ENCODE assay signal across 1 cellular context in the genomic region with DNA sequence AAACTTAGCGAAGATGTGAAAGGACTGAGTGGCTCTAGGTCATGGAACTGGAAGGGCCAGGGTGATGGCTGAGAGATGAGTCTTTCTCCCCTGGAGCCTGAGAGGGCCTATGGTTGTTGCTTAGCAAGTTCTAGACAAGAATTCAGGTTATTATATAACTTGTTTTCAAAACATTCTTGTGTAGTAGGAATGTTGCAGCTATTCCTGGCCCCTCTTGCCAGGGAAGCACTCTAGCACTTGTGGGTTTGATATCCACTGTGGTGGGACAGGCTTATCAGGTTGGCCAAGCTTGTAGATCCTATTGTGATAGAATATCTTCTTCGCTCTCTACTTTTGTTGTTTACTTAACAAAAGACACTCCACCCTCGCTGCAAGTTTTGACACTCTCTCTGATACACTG.
A peak's percentile ranks its signal among the peaks of the same experiment; 100 is the strongest.
TF ChIP-seq lines count a peak whose summit lies in the region.

No MANE protein-coding gene starts in this region.

TF ChIP-seq in K562, 482 proteins besides CTCF, POLR2A, EP300 and RAD21 (continued from another document and continues in another):
- TF ChIP-seq, protein P1, sequence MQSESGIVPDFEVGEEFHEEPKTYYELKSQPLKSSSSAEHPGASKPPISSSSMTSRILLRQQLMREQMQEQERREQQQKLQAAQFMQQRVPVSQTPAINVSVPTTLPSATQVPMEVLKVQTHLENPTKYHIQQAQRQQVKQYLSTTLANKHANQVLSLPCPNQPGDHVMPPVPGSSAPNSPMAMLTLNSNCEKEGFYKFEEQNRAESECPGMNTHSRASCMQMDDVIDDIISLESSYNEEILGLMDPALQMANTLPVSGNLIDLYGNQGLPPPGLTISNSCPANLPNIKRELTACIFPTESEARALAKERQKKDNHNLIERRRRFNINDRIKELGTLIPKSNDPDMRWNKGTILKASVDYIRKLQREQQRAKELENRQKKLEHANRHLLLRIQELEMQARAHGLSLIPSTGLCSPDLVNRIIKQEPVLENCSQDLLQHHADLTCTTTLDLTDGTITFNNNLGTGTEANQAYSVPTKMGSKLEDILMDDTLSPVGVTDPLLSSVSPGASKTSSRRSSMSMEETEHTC (IDR thresholded peaks at IDR 0.05) = no peak
- TF ChIP-seq, protein P2, sequence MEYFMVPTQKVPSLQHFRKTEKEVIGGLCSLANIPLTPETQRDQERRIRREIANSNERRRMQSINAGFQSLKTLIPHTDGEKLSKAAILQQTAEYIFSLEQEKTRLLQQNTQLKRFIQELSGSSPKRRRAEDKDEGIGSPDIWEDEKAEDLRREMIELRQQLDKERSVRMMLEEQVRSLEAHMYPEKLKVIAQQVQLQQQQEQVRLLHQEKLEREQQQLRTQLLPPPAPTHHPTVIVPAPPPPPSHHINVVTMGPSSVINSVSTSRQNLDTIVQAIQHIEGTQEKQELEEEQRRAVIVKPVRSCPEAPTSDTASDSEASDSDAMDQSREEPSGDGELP (CRISPR knock-in tag; IDR thresholded peaks at IDR 0.05; ENCODE audit: borderline replicate concordance) = no peak
- TF ChIP-seq SIN3B (IDR thresholded peaks at IDR 0.05; ENCODE audit: low read depth) (no peak), HMGN3 (IDR thresholded peaks at IDR 0.05; ENCODE audit: borderline replicate concordance, extremely low read depth, insufficient read length, low read depth, low read length) (no peak), CC2D1A (IDR thresholded peaks at IDR 0.05) (no peak), TEAD4 (IDR thresholded peaks at IDR 0.05; ENCODE audit: low read length) (peak; percentile 44; the same call in 1 of the 2 replicates), TEAD4 (CRISPR knock-in tag; IDR thresholded peaks at IDR 0.05; ENCODE audit: borderline replicate concordance) (no peak), HDAC2 (IDR thresholded peaks at IDR 0.05) (no peak), JUN (IDR thresholded peaks at IDR 0.05; ENCODE audit: borderline replicate concordance, low read depth, low read length) (no peak), JUN (CRISPR knock-in tag; IDR thresholded peaks at IDR 0.05; ENCODE audit: borderline replicate concordance) (no peak), CBFA2T3 (IDR thresholded peaks at IDR 0.05) (peak; percentile 58), ZNF75A (CRISPR knock-in tag; IDR thresholded peaks at IDR 0.05) (no peak), SMARCA4 (IDR thresholded peaks at IDR 0.05) (peak; percentile 35; the same call in 1 of the 2 replicates), ETV5 (CRISPR knock-in tag; IDR thresholded peaks at IDR 0.05; ENCODE audit: low read depth) (no peak), SRSF1 (IDR thresholded peaks at IDR 0.05; ENCODE audit: low read depth, low read length) (no peak), PURB (CRISPR knock-in tag; IDR thresholded peaks at IDR 0.05; ENCODE audit: low read depth) (no peak), NCOA1 (IDR thresholded peaks at IDR 0.05; ENCODE audit: low read depth) (no peak), ZNF354B (CRISPR knock-in tag; IDR thresholded peaks at IDR 0.05) (no peak), ELF4 (CRISPR knock-in tag; IDR thresholded peaks at IDR 0.05) (no peak), ZNF121 (CRISPR knock-in tag; conservative IDR thresholded peaks at IDR 0.05) (no peak), POLR2B (IDR thresholded peaks at IDR 0.05; ENCODE audit: low read depth, partially characterized antibody) (no peak), MYNN (IDR thresholded peaks at IDR 0.05) (no peak), MYNN (CRISPR knock-in tag; IDR thresholded peaks at IDR 0.05) (no peak), ZNF583 (CRISPR knock-in tag; IDR thresholded peaks at IDR 0.05) (no peak), KDM4B (IDR thresholded peaks at IDR 0.05; ENCODE audit: borderline replicate concordance in 2 of 2, low read depth in 1 of 2) (no peak), CBX8 (IDR thresholded peaks at IDR 0.05; ENCODE audit: borderline replicate concordance, extremely low read depth, low read depth, low read length, poor library complexity, severe bottlenecking) (no peak), ZNF830 (CRISPR knock-in tag; IDR thresholded peaks at IDR 0.05) (no peak), EWSR1 (IDR thresholded peaks at IDR 0.05; ENCODE audit: borderline replicate concordance, low read depth, partially characterized antibody) (no peak), TAL1 (IDR thresholded peaks at IDR 0.05) (peak; percentile 49; the same call in 1 of the 2 replicates), ETV1 (tag; conservative IDR thresholded peaks at IDR 0.05; ENCODE audit: low read depth) (no peak), BRD4 (IDR thresholded peaks at IDR 0.05) (no peak), TSC22D4 (tag; IDR thresholded peaks at IDR 0.05) (no peak), ZNF140 (CRISPR knock-in tag; IDR thresholded peaks at IDR 0.05) (no peak)
- TF ChIP-seq, protein P3, sequence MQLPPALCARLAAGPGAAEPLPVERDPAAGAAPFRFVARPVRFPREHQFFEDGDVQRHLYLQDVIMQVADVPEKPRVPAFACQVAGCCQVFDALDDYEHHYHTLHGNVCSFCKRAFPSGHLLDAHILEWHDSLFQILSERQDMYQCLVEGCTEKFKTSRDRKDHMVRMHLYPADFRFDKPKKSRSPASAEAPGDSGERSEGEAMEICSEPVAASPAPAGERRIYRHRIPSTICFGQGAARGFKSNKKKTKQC (CRISPR knock-in tag; IDR thresholded peaks at IDR 0.05) = no peak
- TF ChIP-seq, protein P4, sequence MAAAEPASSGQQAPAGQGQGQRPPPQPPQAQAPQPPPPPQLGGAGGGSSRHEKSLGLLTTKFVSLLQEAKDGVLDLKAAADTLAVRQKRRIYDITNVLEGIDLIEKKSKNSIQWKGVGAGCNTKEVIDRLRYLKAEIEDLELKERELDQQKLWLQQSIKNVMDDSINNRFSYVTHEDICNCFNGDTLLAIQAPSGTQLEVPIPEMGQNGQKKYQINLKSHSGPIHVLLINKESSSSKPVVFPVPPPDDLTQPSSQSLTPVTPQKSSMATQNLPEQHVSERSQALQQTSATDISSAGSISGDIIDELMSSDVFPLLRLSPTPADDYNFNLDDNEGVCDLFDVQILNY (CRISPR knock-in tag; IDR thresholded peaks at IDR 0.05) = no peak
- TF ChIP-seq, protein P5, sequence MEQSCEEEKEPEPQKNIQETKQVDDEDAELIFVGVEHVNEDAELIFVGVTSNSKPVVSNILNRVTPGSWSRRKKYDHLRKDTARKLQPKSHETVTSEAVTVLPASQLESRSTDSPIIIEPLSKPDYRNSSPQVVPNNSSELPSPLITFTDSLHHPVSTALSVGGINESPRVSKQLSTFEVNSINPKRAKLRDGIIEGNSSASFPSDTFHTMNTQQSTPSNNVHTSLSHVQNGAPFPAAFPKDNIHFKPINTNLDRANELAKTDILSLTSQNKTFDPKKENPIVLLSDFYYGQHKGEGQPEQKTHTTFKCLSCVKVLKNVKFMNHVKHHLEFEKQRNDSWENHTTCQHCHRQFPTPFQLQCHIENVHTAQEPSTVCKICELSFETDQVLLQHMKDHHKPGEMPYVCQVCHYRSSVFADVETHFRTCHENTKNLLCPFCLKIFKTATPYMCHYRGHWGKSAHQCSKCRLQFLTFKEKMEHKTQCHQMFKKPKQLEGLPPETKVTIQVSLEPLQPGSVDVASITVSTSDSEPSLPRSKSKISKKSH (CRISPR knock-in tag; IDR thresholded peaks at IDR 0.05) = no peak
- TF ChIP-seq, protein P6, sequence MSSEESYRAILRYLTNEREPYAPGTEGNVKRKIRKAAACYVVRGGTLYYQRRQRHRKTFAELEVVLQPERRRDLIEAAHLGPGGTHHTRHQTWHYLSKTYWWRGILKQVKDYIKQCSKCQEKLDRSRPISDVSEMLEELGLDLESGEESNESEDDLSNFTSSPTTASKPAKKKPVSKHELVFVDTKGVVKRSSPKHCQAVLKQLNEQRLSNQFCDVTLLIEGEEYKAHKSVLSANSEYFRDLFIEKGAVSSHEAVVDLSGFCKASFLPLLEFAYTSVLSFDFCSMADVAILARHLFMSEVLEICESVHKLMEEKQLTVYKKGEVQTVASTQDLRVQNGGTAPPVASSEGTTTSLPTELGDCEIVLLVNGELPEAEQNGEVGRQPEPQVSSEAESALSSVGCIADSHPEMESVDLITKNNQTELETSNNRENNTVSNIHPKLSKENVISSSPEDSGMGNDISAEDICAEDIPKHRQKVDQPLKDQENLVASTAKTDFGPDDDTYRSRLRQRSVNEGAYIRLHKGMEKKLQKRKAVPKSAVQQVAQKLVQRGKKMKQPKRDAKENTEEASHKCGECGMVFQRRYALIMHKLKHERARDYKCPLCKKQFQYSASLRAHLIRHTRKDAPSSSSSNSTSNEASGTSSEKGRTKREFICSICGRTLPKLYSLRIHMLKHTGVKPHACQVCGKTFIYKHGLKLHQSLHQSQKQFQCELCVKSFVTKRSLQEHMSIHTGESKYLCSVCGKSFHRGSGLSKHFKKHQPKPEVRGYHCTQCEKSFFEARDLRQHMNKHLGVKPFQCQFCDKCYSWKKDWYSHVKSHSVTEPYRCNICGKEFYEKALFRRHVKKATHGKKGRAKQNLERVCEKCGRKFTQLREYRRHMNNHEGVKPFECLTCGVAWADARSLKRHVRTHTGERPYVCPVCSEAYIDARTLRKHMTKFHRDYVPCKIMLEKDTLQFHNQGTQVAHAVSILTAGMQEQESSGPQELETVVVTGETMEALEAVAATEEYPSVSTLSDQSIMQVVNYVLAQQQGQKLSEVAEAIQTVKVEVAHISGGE (CRISPR knock-in tag; IDR thresholded peaks at IDR 0.05) = no peak
- TF ChIP-seq, protein P7, sequence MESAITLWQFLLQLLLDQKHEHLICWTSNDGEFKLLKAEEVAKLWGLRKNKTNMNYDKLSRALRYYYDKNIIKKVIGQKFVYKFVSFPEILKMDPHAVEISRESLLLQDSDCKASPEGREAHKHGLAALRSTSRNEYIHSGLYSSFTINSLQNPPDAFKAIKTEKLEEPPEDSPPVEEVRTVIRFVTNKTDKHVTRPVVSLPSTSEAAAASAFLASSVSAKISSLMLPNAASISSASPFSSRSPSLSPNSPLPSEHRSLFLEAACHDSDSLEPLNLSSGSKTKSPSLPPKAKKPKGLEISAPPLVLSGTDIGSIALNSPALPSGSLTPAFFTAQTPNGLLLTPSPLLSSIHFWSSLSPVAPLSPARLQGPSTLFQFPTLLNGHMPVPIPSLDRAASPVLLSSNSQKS (CRISPR knock-in tag; IDR thresholded peaks at IDR 0.05) = no peak
- TF ChIP-seq, protein P8, sequence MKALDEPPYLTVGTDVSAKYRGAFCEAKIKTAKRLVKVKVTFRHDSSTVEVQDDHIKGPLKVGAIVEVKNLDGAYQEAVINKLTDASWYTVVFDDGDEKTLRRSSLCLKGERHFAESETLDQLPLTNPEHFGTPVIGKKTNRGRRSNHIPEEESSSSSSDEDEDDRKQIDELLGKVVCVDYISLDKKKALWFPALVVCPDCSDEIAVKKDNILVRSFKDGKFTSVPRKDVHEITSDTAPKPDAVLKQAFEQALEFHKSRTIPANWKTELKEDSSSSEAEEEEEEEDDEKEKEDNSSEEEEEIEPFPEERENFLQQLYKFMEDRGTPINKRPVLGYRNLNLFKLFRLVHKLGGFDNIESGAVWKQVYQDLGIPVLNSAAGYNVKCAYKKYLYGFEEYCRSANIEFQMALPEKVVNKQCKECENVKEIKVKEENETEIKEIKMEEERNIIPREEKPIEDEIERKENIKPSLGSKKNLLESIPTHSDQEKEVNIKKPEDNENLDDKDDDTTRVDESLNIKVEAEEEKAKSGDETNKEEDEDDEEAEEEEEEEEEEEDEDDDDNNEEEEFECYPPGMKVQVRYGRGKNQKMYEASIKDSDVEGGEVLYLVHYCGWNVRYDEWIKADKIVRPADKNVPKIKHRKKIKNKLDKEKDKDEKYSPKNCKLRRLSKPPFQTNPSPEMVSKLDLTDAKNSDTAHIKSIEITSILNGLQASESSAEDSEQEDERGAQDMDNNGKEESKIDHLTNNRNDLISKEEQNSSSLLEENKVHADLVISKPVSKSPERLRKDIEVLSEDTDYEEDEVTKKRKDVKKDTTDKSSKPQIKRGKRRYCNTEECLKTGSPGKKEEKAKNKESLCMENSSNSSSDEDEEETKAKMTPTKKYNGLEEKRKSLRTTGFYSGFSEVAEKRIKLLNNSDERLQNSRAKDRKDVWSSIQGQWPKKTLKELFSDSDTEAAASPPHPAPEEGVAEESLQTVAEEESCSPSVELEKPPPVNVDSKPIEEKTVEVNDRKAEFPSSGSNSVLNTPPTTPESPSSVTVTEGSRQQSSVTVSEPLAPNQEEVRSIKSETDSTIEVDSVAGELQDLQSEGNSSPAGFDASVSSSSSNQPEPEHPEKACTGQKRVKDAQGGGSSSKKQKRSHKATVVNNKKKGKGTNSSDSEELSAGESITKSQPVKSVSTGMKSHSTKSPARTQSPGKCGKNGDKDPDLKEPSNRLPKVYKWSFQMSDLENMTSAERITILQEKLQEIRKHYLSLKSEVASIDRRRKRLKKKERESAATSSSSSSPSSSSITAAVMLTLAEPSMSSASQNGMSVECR (CRISPR knock-in tag; IDR thresholded peaks at IDR 0.05) = no peak
- TF ChIP-seq, protein P9, sequence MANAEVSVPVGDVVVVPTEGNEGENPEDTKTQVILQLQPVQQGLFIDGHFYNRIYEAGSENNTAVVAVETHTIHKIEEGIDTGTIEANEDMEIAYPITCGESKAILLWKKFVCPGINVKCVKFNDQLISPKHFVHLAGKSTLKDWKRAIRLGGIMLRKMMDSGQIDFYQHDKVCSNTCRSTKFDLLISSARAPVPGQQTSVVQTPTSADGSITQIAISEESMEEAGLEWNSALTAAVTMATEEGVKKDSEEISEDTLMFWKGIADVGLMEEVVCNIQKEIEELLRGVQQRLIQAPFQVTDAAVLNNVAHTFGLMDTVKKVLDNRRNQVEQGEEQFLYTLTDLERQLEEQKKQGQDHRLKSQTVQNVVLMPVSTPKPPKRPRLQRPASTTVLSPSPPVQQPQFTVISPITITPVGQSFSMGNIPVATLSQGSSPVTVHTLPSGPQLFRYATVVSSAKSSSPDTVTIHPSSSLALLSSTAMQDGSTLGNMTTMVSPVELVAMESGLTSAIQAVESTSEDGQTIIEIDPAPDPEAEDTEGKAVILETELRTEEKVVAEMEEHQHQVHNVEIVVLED (CRISPR knock-in tag; IDR thresholded peaks at IDR 0.05) = no peak
- TF ChIP-seq, protein P10, sequence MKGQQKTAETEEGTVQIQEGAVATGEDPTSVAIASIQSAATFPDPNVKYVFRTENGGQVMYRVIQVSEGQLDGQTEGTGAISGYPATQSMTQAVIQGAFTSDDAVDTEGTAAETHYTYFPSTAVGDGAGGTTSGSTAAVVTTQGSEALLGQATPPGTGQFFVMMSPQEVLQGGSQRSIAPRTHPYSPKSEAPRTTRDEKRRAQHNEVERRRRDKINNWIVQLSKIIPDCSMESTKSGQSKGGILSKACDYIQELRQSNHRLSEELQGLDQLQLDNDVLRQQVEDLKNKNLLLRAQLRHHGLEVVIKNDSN (CRISPR knock-in tag; IDR thresholded peaks at IDR 0.05) = no peak
